ENCODE assay signal across 21 cellular contexts in the genomic region with DNA sequence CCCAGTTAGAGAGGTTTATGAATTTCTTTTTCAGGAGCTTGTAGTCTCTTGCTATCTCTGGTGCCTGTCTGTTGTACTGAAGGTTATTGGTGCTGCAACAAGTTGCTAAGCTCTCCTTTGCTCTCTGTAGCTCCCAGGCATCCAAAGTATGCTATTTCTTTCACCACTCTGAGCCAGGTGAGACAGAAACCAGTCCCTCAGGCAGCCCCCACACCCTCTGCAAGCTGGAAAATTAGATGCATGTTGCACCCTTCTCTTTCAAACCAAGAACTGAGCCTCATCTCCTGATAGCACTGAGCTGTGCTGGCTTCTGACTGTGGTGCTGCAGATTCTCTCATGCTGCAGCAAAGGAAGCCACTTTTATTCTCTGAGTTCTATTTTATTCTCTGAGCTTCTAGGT.
"Had no signal": no experiment of that assay in that cellular context is flagged by ENCODE, and none has a peak within 500 bp of the region (broad histone marks: within the 10 kb centered on the region; RNA-seq: fewer than 3 reads in every experiment).

No MANE protein-coding gene starts in this region.

- H3K9me3 ChIP-seq: SK-N-SH had no signal

- H3K27ac ChIP-seq: HL-60, KMS-11 had no signal

- H3K4me2 ChIP-seq: KMS-11, SK-N-SH had no signal

- H3K4me3 ChIP-seq: K562 had no signal

- H3K9ac ChIP-seq: KMS-11, SK-N-SH had no signal

- DNase-seq: Kasumi-1, MM.1S, NCI-H1092 treated with DMSO at 0.1 percent for 48 hours, NCI-H1436, NCI-H187, NCI-H2029, NCI-H2081 treated with DMSO at 0.1 percent for 48 hours, NCI-H2171, NCI-H226, NCI-H446, NCI-H510A, NCI-H524 treated with DMSO at 0.1 percent for 48 hours, NCI-H69, NCI-H774, Right ventricle myocardium superior, RPMI8226, SK-N-SH, SW 1271 had no signal
